Comparison of ENCODE assay signal across 24 cellular contexts in genomic region chr2:134453476-134453875, GRCh38.
"Had no signal": no experiment of that assay in that cellular context is flagged by ENCODE, and none has a peak within 500 bp of the region (broad histone marks: within the 10 kb centered on the region; RNA-seq: fewer than 3 reads in every experiment).

No MANE protein-coding gene starts in this region.

- H3K4me3 ChIP-seq: MG63, SK-N-MC had no signal

- H3K4me1 Mint-ChIP-seq: activated CD4-positive, alpha-beta memory T cell treated with anti-CD3 and anti-CD28 coated beads, Interleukin-2, amount 10 ng/mL, durations not matched to agents 7 days and 5 days; activated CD4-positive, alpha-beta T cell treated with anti-CD3 and anti-CD28 coated beads, Interleukin-2, amount 10 ng/mL, durations not matched to agents 7 days and 5 days had no signal

- H3K27ac ChIP-seq: KMS-11, SK-N-MC, VCaP had no signal

- H3K4me3 Mint-ChIP-seq: activated CD4-positive, alpha-beta memory T cell treated with anti-CD3 and anti-CD28 coated beads, Interleukin-2, amount 10 ng/mL, durations not matched to agents 7 days and 5 days; activated CD4-positive, alpha-beta T cell treated with anti-CD3 and anti-CD28 coated beads, Interleukin-2, amount 10 ng/mL, durations not matched to agents 7 days and 5 days; activated naive CD8-positive, alpha-beta T cell; activated T-cell treated with anti-CD3 and anti-CD28 coated beads, Interleukin-2, amount 50 U/mL, for 24 hours; brain; T-cell had no signal

- H3K4me2 ChIP-seq: KMS-11 had no signal

- DNase-seq: activated CD4-positive, alpha-beta memory T cell treated with anti-CD3 and anti-CD28 coated beads, Interleukin-2, amount 10 ng/mL, durations not matched to agents 7 days and 5 days; activated CD4-positive, alpha-beta T cell treated with anti-CD3 and anti-CD28 coated beads, Interleukin-2, amount 10 ng/mL, durations not matched to agents 7 days and 5 days; activated CD4-positive, CD25-positive, alpha-beta regulatory T cell; activated CD8-positive, alpha-beta memory T cell treated with anti-CD3 and anti-CD28 coated beads, Interleukin-2, amount 50 U/mL, for 4 hours; activated effector memory CD4-positive, alpha-beta T cell treated with anti-CD3 and anti-CD28 coated beads, Interleukin-2, amount 50 U/mL, for 16 hours; activated naive CD4-positive, alpha-beta T cell treated with Interleukin-2 at 50 U/mL for 16 hours; activated T-cell treated with anti-CD3 and anti-CD28 coated beads, Interleukin-2, amount 50 U/mL, for 24 hours; amygdala; MG63; MV-4-11; NCI-H1092 treated with DMSO at 0.1 percent for 48 hours; NCI-H1417 treated with DMSO at 0.1 percent for 48 hours; NCI-H1694; NCI-H2029 treated with DMSO at 0.1 percent for 48 hours; NCI-H345; NCI-H510A; NCI-H526 treated with DMSO at 0.1 percent for 48 hours; NCI-H82; T-cell had no signal

- H3K27me3 Mint-ChIP-seq: activated CD4-positive, alpha-beta memory T cell treated with anti-CD3 and anti-CD28 coated beads, Interleukin-2, amount 10 ng/mL, durations not matched to agents 7 days and 5 days; activated CD4-positive, alpha-beta T cell treated with anti-CD3 and anti-CD28 coated beads, Interleukin-2, amount 10 ng/mL, durations not matched to agents 7 days and 5 days; activated naive CD8-positive, alpha-beta T cell; activated T-cell treated with anti-CD3 and anti-CD28 coated beads, Interleukin-2, amount 50 U/mL, for 24 hours; T-cell had no signal

- H3K27me3 ChIP-seq: MG63 had no signal

- H3K9me3 Mint-ChIP-seq: activated CD4-positive, alpha-beta memory T cell treated with anti-CD3 and anti-CD28 coated beads, Interleukin-2, amount 10 ng/mL, durations not matched to agents 7 days and 5 days; activated CD4-positive, alpha-beta T cell treated with anti-CD3 and anti-CD28 coated beads, Interleukin-2, amount 10 ng/mL, durations not matched to agents 7 days and 5 days; activated T-cell treated with anti-CD3 and anti-CD28 coated beads, Interleukin-2, amount 50 U/mL, for 24 hours; T-cell had no signal

- H3K9ac ChIP-seq: KMS-11 had no signal

- H3K27ac Mint-ChIP-seq: activated CD4-positive, alpha-beta memory T cell treated with anti-CD3 and anti-CD28 coated beads, Interleukin-2, amount 10 ng/mL, durations not matched to agents 7 days and 5 days; activated CD4-positive, alpha-beta T cell treated with anti-CD3 and anti-CD28 coated beads, Interleukin-2, amount 10 ng/mL, durations not matched to agents 7 days and 5 days; activated naive CD8-positive, alpha-beta T cell; activated T-cell treated with anti-CD3 and anti-CD28 coated beads, Interleukin-2, amount 50 U/mL, for 24 hours; T-cell had no signal

- H3K9me3 ChIP-seq: MG63 had no signal

- H3K36me3 ChIP-seq: MG63 had no signal

- ATAC-seq: T-cell had no signal
